ENCODE assay signal across 24 cellular contexts in the genomic region with DNA sequence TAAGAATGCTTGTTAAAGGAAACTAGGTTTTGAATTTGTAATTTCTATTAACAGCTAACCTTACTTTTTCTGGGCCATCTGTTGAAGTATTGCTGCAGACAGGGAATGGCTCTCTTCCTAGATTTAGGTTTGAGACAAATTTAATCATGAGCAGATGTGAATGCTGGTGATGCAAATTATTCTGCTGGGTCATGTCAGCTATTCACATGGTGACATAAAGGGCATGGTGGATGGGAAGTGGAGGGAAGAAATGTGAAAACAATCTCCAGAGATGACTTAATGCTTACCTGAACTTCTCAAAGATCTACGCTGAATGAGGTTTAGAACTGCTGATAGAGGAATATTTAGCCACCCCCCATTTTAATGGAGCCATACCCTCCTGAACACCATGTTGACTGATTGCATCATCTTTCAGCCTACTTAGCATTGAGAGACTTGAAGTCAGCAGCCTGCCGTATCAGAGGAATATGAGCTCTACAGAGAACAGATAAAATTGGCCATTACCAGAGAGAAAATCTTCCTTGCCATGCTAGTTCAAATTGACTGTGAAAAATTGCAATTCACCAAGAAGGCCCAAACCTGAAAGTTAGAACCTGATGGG.
DNase-seq lines count a peak whose midpoint lies in the region; ATAC-seq and TF ChIP-seq lines count a peak whose summit lies in the region.
"Had no signal": no experiment of that assay in that cellular context is flagged by ENCODE, and none has a peak within 500 bp of the region (broad histone marks: within the 10 kb centered on the region; RNA-seq: fewer than 3 reads in every experiment).

No MANE protein-coding gene starts in this region.

- no peaks in the 10 kb centered on the region for H3K27me3 ChIP-seq in GM23338 (ENCODE audit: insufficient read depth)
- no peaks in the 10 kb centered on the region for H3K27me3 ChIP-seq in adipocyte (replicated peaks; ENCODE audit: control insufficient read depth, insufficient read depth, low read length)
- H3K27me3 ChIP-seq in naive thymus-derived CD4-positive, alpha-beta T cell (ENCODE audit: control insufficient read depth in 2 of 2, insufficient read depth in 2 of 2, low read length in 2 of 2), result no peaks in the 10 kb centered on the region
- no peaks in the 10 kb centered on the region for H3K27me3 ChIP-seq in ascending aorta
- H3K27me3 ChIP-seq: esophagus squamous epithelium, neutrophil had no signal

- H3K36me3 ChIP-seq in GM23338 (ENCODE audit: insufficient read depth) (no peaks in the 10 kb centered on the region), adipocyte (ENCODE audit: control insufficient read depth, insufficient read depth, low read length, severe bottlenecking) (no peaks in the 10 kb centered on the region), ascending aorta (no peaks in the 10 kb centered on the region)
- no peaks in the 10 kb centered on the region for H3K36me3 ChIP-seq in naive thymus-derived CD4-positive, alpha-beta T cell (ENCODE audit: control insufficient read depth in 2 of 3, insufficient read depth in 3 of 3, low read length in 3 of 3)
- H3K36me3 ChIP-seq: neutrophil had no signal

- TF ChIP-seq CTCF in GM23338 (conservative IDR thresholded peaks at IDR 0.05; ENCODE audit: low read depth in 2 of 2) (no peak), neural crest cell (conservative IDR thresholded peaks at IDR 0.05) (no peak), ascending aorta (IDR thresholded peaks at IDR 0.05) (no peak)

- peaks cover 4% of the 10 kb centered on the region; the same call in 1 of the 2 replicates for H4K20me1 ChIP-seq in GM23338 (replicated peaks; ENCODE audit: insufficient read depth)

- H3K36me3 Mint-ChIP-seq in GM23338 (ENCODE audit: low read depth) (no peaks in the 10 kb centered on the region), neural crest cell (ENCODE audit: low read depth) (no peaks in the 10 kb centered on the region)
- peaks cover 0 to 3% (median 0%) of the 10 kb centered on the region in 5 donors for H3K36me3 Mint-ChIP-seq in naive thymus-derived CD4-positive, alpha-beta T cell
- H3K36me3 Mint-ChIP-seq in activated T-helper 1 cell treated with anti-CD3 and anti-CD28 coated beads, Interleukin-12 subunit alpha, Interleukin-12 subunit beta, Interleukin-2, Interleukin-4 antibody, amounts not matched to agents 30 ng/mL and 10 ng/mL and 1 ng/mL, durations not matched to agents 14 hours and 24 hours and 36 hours (ENCODE audit: low read depth), result no peaks in the 10 kb centered on the region

- ATAC-seq in GM23338, result no peak
- no peak for ATAC-seq in naive thymus-derived CD4-positive, alpha-beta T cell
- ATAC-seq: left lobe of liver, T-cell had no signal

- H3F3A ChIP-seq in GM23338 (replicated peaks; ENCODE audit: low read depth), result no peaks in the 10 kb centered on the region

- H3K27me3 Mint-ChIP-seq in GM23338 (ENCODE audit: insufficient read depth, low read depth, poor library complexity) (peaks cover 1% of the 10 kb centered on the region), neural crest cell (ENCODE audit: low read depth) (no peaks in the 10 kb centered on the region)
- H3K27me3 Mint-ChIP-seq in naive thymus-derived CD4-positive, alpha-beta T cell, result peaks cover 0 to 6% (median 0%) of the 10 kb centered on the region in 5 donors
- H3K27me3 Mint-ChIP-seq in activated T-helper 1 cell treated with anti-CD3 and anti-CD28 coated beads, Interleukin-12 subunit alpha, Interleukin-12 subunit beta, Interleukin-2, Interleukin-4 antibody, amounts not matched to agents 30 ng/mL and 10 ng/mL and 1 ng/mL, durations not matched to agents 14 hours and 24 hours and 36 hours (ENCODE audit: insufficient read depth), result peaks cover 4% of the 10 kb centered on the region
- H3K27me3 Mint-ChIP-seq: activated B cell treated with CpG ODN at 0.5 μM for 24 hours; B cell; dendritic cell treated with granulocyte-macrophage colony-stimulating factor and Interleukin-4, amounts not matched to agents 40 ng/mL and 50 ng/mL, for 4 days; T-cell had no signal

- H3K9me3 Mint-ChIP-seq in GM23338, result no peaks in the 10 kb centered on the region
- peaks cover 2% of the 10 kb centered on the region for H3K9me3 Mint-ChIP-seq in neural crest cell
- H3K9me3 Mint-ChIP-seq in naive thymus-derived CD4-positive, alpha-beta T cell, result no peaks in the 10 kb centered on the region
- no peaks in the 10 kb centered on the region for H3K9me3 Mint-ChIP-seq in activated T-helper 1 cell treated with anti-CD3 and anti-CD28 coated beads, Interleukin-12 subunit alpha, Interleukin-12 subunit beta, Interleukin-2, Interleukin-4 antibody, amounts not matched to agents 30 ng/mL and 10 ng/mL and 1 ng/mL, durations not matched to agents 14 hours and 24 hours and 36 hours
- H3K9me3 Mint-ChIP-seq: activated B cell treated with CpG ODN at 0.5 μM for 24 hours; dendritic cell treated with granulocyte-macrophage colony-stimulating factor and Interleukin-4, amounts not matched to agents 40 ng/mL and 50 ng/mL, for 4 days; endodermal cell; HFFc6; T-cell had no signal

- H3K9me3 ChIP-seq in adipocyte (ENCODE audit: control insufficient read depth, low read length), result no peaks in the 10 kb centered on the region
- no peaks in the 10 kb centered on the region for H3K9me3 ChIP-seq in naive thymus-derived CD4-positive, alpha-beta T cell (ENCODE audit: control insufficient read depth in 2 of 3, low read length in 3 of 3)
- no peaks in the 10 kb centered on the region for H3K9me3 ChIP-seq in ascending aorta
- H3K9me3 ChIP-seq: esophagus squamous epithelium, neutrophil had no signal

- peak overlapping the region; percentile 25; the same call in 1 of the 2 replicates for H2AFZ ChIP-seq in GM23338

- H3K4me1 Mint-ChIP-seq in GM23338, result peaks cover 7% of the 10 kb centered on the region; the same call in 2 of the 3 replicates
- H3K4me1 Mint-ChIP-seq in neural crest cell, result no peaks in the 10 kb centered on the region
- H3K4me1 Mint-ChIP-seq in naive thymus-derived CD4-positive, alpha-beta T cell, result peaks cover 0 to 14% (median 0%) of the 10 kb centered on the region in 7 donors
- peaks cover 19% of the 10 kb centered on the region for H3K4me1 Mint-ChIP-seq in activated T-helper 1 cell treated with anti-CD3 and anti-CD28 coated beads, Interleukin-12 subunit alpha, Interleukin-12 subunit beta, Interleukin-2, Interleukin-4 antibody, amounts not matched to agents 30 ng/mL and 10 ng/mL and 1 ng/mL, durations not matched to agents 14 hours and 24 hours and 36 hours (ENCODE audit: low read depth)
- H3K4me1 Mint-ChIP-seq: activated B cell treated with CpG ODN at 0.5 μM for 24 hours, B cell, endodermal cell had no signal

- H3K4me1 ChIP-seq in GM23338 (ENCODE audit: insufficient read depth) (no peaks in the 10 kb centered on the region), adipocyte (ENCODE audit: control insufficient read depth, insufficient read depth, low read length) (no peaks in the 10 kb centered on the region), ascending aorta (no peaks in the 10 kb centered on the region)
- H3K4me1 ChIP-seq in naive thymus-derived CD4-positive, alpha-beta T cell (ENCODE audit: control insufficient read depth in 2 of 2, insufficient read depth in 2 of 2, low read length in 2 of 2), result no peaks in the 10 kb centered on the region
- H3K4me1 ChIP-seq: esophagus squamous epithelium had no signal

- no peak overlapping the region for H3K9ac ChIP-seq in adipocyte (ENCODE audit: low read length)

- peaks cover 8% of the 10 kb centered on the region; the same call in 1 of the 2 replicates for H3K9me2 ChIP-seq in GM23338 (ENCODE audit: insufficient read depth)

- H3K27ac ChIP-seq in GM23338 (ENCODE audit: low read depth) (no peak overlapping the region), ascending aorta (no peak overlapping the region)
- H3K27ac ChIP-seq in naive thymus-derived CD4-positive, alpha-beta T cell (ENCODE audit: low read depth, low read length), result no peak overlapping the region
- H3K27ac ChIP-seq: esophagus squamous epithelium, neutrophil had no signal

- no peak overlapping the region; the same call in 1 of the 2 replicates for H3K27ac Mint-ChIP-seq in GM23338
- H3K27ac Mint-ChIP-seq in neural crest cell (ENCODE audit: unreplicated experiment), result peak overlapping the region; percentile 2
- no peak overlapping the region for H3K27ac Mint-ChIP-seq in naive thymus-derived CD4-positive, alpha-beta T cell
- H3K27ac Mint-ChIP-seq in activated T-helper 1 cell treated with anti-CD3 and anti-CD28 coated beads, Interleukin-12 subunit alpha, Interleukin-12 subunit beta, Interleukin-2, Interleukin-4 antibody, amounts not matched to agents 30 ng/mL and 10 ng/mL and 1 ng/mL, durations not matched to agents 14 hours and 24 hours and 36 hours, result no peak overlapping the region
- H3K27ac Mint-ChIP-seq: activated B cell treated with CpG ODN at 0.5 μM for 24 hours; B cell; dendritic cell treated with granulocyte-macrophage colony-stimulating factor and Interleukin-4, amounts not matched to agents 40 ng/mL and 50 ng/mL, for 4 days; endodermal cell; HFFc6; T-cell had no signal

- intact Hi-C loops in naive thymus-derived CD4-positive, alpha-beta T cell (cut with micrococcal nuclease), result no loop called here
- intact Hi-C loops in activated T-helper 1 cell treated with anti-CD3 and anti-CD28 coated beads, Interleukin-12 subunit alpha, Interleukin-12 subunit beta, Interleukin-2, Interleukin-4 antibody, amounts not matched to agents 30 ng/mL and 10 ng/mL and 1 ng/mL, durations not matched to agents 14 hours and 24 hours and 36 hours (cut with micrococcal nuclease), result no loop called here
- intact Hi-C loops in ascending aorta (cut with DNase I), result no loop called here

- H3K4me2 ChIP-seq in GM23338, result no peak overlapping the region

- CTCF ChIA-PET in naive thymus-derived CD4-positive, alpha-beta T cell (lab: Charles Lee), result no interaction called here

- H3K79me2 ChIP-seq in GM23338 (replicated peaks; ENCODE audit: insufficient read depth), result no peaks in the 10 kb centered on the region

- H3K4me3 Mint-ChIP-seq in GM23338 (no peak overlapping the region), neural crest cell (no peak overlapping the region)
- no peak overlapping the region for H3K4me3 Mint-ChIP-seq in naive thymus-derived CD4-positive, alpha-beta T cell
- H3K4me3 Mint-ChIP-seq in activated T-helper 1 cell treated with anti-CD3 and anti-CD28 coated beads, Interleukin-12 subunit alpha, Interleukin-12 subunit beta, Interleukin-2, Interleukin-4 antibody, amounts not matched to agents 30 ng/mL and 10 ng/mL and 1 ng/mL, durations not matched to agents 14 hours and 24 hours and 36 hours, result no peak overlapping the region
- H3K4me3 Mint-ChIP-seq: activated B cell treated with CpG ODN at 0.5 μM for 24 hours; B cell; dendritic cell treated with granulocyte-macrophage colony-stimulating factor and Interleukin-4, amounts not matched to agents 40 ng/mL and 50 ng/mL, for 4 days; endodermal cell; HFFc6; T-cell had no signal

- POLR2A ChIA-PET in naive thymus-derived CD4-positive, alpha-beta T cell (lab: Charles Lee), result interaction anchor here (0.5 kb wide), 1 partner anchor 1384 kb away, joined by 3 read pairs; no protein-coding TSS in a partner anchor

- peak; percentile 89 for DNase-seq in DMS 273 (lab: John Stamatoyannopoulos, UW; ENCODE audit: unreplicated experiment)
- no peak for DNase-seq in GM23338 (ENCODE audit: low spot score)
- peak; percentile 81 for DNase-seq in adipocyte (ENCODE audit: low read depth)
- DNase-seq in neural crest cell (ENCODE audit: low read depth, low spot score), result no peak
- DNase-seq in naive thymus-derived CD4-positive, alpha-beta T cell, result no peak
- DNase-seq in activated T-helper 1 cell treated with anti-CD3 and anti-CD28 coated beads, Interleukin-12 subunit alpha, Interleukin-12 subunit beta, Interleukin-2, Interleukin-4 antibody, amounts not matched to agents 30 ng/mL and 10 ng/mL and 1 ng/mL, durations not matched to agents 14 hours and 24 hours and 36 hours (ENCODE audit: low spot score), result no peak
- DNase-seq in ascending aorta (ENCODE audit: low spot score in 2 of 2), result no peak
- DNase-seq: activated B cell treated with CpG ODN at 0.5 μM for 24 hours; activated naive CD4-positive, alpha-beta T cell treated with anti-CD3 and anti-CD28 coated beads, Interleukin-2, amount 50 U/mL, for 16 hours; aorta; endodermal cell; esophagus squamous epithelium; GDM1; HFFc6; mesenchymal stem cell; NCI-H146; NCI-H524 treated with DMSO at 0.1 percent for 48 hours; SHP77 treated with DMSO at 0.1 percent for 48 hours; stimulated activated naive CD4-positive, alpha-beta T cell treated with Interleukin-2 at 50 U/mL for 16 hours; T-cell had no signal

- H3K4me3 ChIP-seq in GM23338 (no peak overlapping the region), adipocyte (ENCODE audit: low read length) (no peak overlapping the region), ascending aorta (no peak overlapping the region)
- H3K4me3 ChIP-seq in naive thymus-derived CD4-positive, alpha-beta T cell (ENCODE audit: low read length), result no peak overlapping the region
- H3K4me3 ChIP-seq: esophagus squamous epithelium had no signal

Comparison
In these comparisons a context has a peak if more than half of its experiments do, and no peak if none do; other contexts are left out.
1. DNase-seq: peak in DMS 273 (single experiment) and adipocyte (single experiment); none in GM23338 (single experiment), neural crest cell (single experiment), naive thymus-derived CD4-positive, alpha-beta T cell (0 of 9), activated T-helper 1 cell treated with anti-CD3 and anti-CD28 coated beads, Interleukin-12 subunit alpha, Interleukin-12 subunit beta, Interleukin-2, Interleukin-4 antibody, amounts not matched to agents 30 ng/mL and 10 ng/mL and 1 ng/mL, durations not matched to agents 14 hours and 24 hours and 36 hours (single experiment) and ascending aorta (0 of 2).